Comparison of ENCODE assay signal across 31 cellular contexts in genomic region chr17:63364387-63364786, GRCh38.
A peak's percentile ranks its signal among the peaks of the same experiment; 100 is the strongest.
DNase-seq lines count a peak whose midpoint lies in the region; ATAC-seq, FAIRE-seq and TF ChIP-seq lines count a peak whose summit lies in the region.
"Had no signal": no experiment of that assay in that cellular context is flagged by ENCODE, and none has a peak within 500 bp of the region (broad histone marks: within the 10 kb centered on the region; RNA-seq: fewer than 3 reads in every experiment).

No MANE protein-coding gene starts in this region.

- TF ChIP-seq POLR2A in A549 (IDR thresholded peaks at IDR 0.05; ENCODE audit: low read length) (no peak), K562 (conservative IDR thresholded peaks at IDR 0.05) (no peak), ovary (IDR thresholded peaks at IDR 0.05) (no peak), uterus (IDR thresholded peaks at IDR 0.05) (no peak)

- TF ChIP-seq RAD21 in A549 (conservative IDR thresholded peaks at IDR 0.05 in 1 of 2, IDR thresholded peaks at IDR 0.05 in 1 of 2) (no peak), K562 (CRISPR knock-in tag; conservative IDR thresholded peaks at IDR 0.05 in 1 of 2, IDR thresholded peaks at IDR 0.05 in 1 of 2) (no peak)

- TF ChIP-seq EP300 in A549 (IDR thresholded peaks at IDR 0.05), result no peak
- no peak for TF ChIP-seq EP300 in K562 (IDR thresholded peaks at IDR 0.05; ENCODE audit: low read length)
- TF ChIP-seq EP300 in ovary (IDR thresholded peaks at IDR 0.05), result no peak

- ATAC-seq in A549, result no peak
- ATAC-seq in K562, result no peak
- ATAC-seq: activated CD4-positive, CD25-positive, alpha-beta regulatory T cell treated with anti-CD3 and anti-CD28 coated beads, Interleukin-2, amount 50 U/mL, for 24 hours; activated naive CD4-positive, alpha-beta T cell treated with anti-CD3 and anti-CD28 coated beads, Interleukin-2, amount 50 U/mL, for 72 hours; gastrocnemius medialis had no signal

- TF ChIP-seq CTCF in A549 (IDR thresholded peaks at IDR 0.05) (no peak), LNCaP clone FGC (IDR thresholded peaks at IDR 0.05; ENCODE audit: control insufficient read depth, extremely low read depth, insufficient read depth) (no peak), K562 (IDR thresholded peaks at IDR 0.05 in 2 of 3, conservative IDR thresholded peaks at IDR 0.05 in 1 of 3; ENCODE audit: insufficient read depth in 2 of 3, low read depth in 1 of 3, low read length in 3 of 3) (no peak), ovary (IDR thresholded peaks at IDR 0.05) (no peak), uterus (IDR thresholded peaks at IDR 0.05) (no peak)

- CTCF ChIA-PET in A549 (lab: Yijun Ruan, JAX) (interaction anchor here (1.2 to 4.4 kb wide), 2 partner anchors 42 to 102 kb away, joined by 3 to 17 read pairs; no protein-coding TSS in a partner anchor), K562 (lab: Yijun Ruan, JAX; ENCODE audit: low intra/inter-chr PET ratio) (no interaction called here)

- no peak overlapping the region for H3K27ac ChIP-seq in A549
- no peak overlapping the region for H3K27ac ChIP-seq in K562 (ENCODE audit: extremely low read depth, low read depth, low read length)
- no peak overlapping the region for H3K27ac ChIP-seq in ovary
- no peak overlapping the region for H3K27ac ChIP-seq in uterus
- H3K27ac ChIP-seq: gastrocnemius medialis, parathyroid adenoma, PC-9, right atrium auricular region, transverse colon had no signal

- H3K4me3 ChIP-seq in A549, result no peak overlapping the region
- no peak overlapping the region for H3K4me3 ChIP-seq in LNCaP clone FGC (ENCODE audit: low read depth, low read length)
- H3K4me3 ChIP-seq in K562, result no peak overlapping the region
- no peak overlapping the region for H3K4me3 ChIP-seq in ovary
- H3K4me3 ChIP-seq in uterus, result no peak overlapping the region
- H3K4me3 ChIP-seq: gastrocnemius medialis, PC-9, right atrium auricular region, transverse colon had no signal

- DNase-seq in A549 (ENCODE audit: low read depth in 1 of 2, low spot score in 1 of 2), result no peak
- peak; percentile 97 for DNase-seq in LNCaP clone FGC (ENCODE audit: low read depth)
- DNase-seq in K562 (ENCODE audit: extremely low read depth in 1 of 4, low spot score in 3 of 4), result no peak
- DNase-seq in fibroblast of peridontal ligament (ENCODE audit: extremely low read depth), result peak; percentile 57
- DNase-seq in DMS53 treated with DMSO at 0.1 percent for 48 hours (lab: John Stamatoyannopoulos, UW; ENCODE audit: unreplicated experiment), result no peak
- no peak for DNase-seq in ovary
- no peak for DNase-seq in uterus
- DNase-seq in NCI-H2081 (lab: John Stamatoyannopoulos, UW), result no peak
- DNase-seq: activated CD4-positive, alpha-beta memory T cell treated with anti-CD3 and anti-CD28 coated beads, Interleukin-2, amount 10 ng/mL, durations not matched to agents 7 days and 5 days; anterior cingulate cortex; central memory CD4-positive, alpha-beta T cell; DMS53; gastrocnemius medialis; GF-D8; H9; KG1; left cardiac atrium; mammary epithelial cell; NCI-H1436 treated with DMSO at 0.1 percent for 48 hours; NCI-H510A; NK-92 treated with Interleukin-12 subunit alpha and Interleukin-12 subunit beta, amount 100 ng/mL, for 24 hours; PC-9; SHP77; stimulated activated CD4-positive, alpha-beta T cell treated with anti-CD3 and anti-CD28 coated beads, Interleukin-2, amount 100 ng/mL, for 48 hours; T1000; transverse colon had no signal

- FAIRE-seq in A549 (lab: Jason Lieb, UNC) (no peak), K562 (lab: Jason Lieb, UNC) (no peak)
- FAIRE-seq: GM19239 had no signal

- POLR2A ChIA-PET in A549 (lab: Yijun Ruan, JAX) (no interaction called here), K562 (lab: Yijun Ruan, JAX) (no interaction called here)

- WGBS in A549 (ENCODE audit: missing lambda C conversion rate), result 75% methylated on average over 2 of the region's 2 CpGs
- WGBS in K562 (ENCODE audit: insufficient coverage, low coverage, missing lambda C conversion rate), result 14% methylated on average over 2 of the region's 2 CpGs
- 15 to 18% (median 16%) methylated on average over 2 of the region's 2 CpGs for WGBS in ovary, 3 donors

- H4K20me1 ChIP-seq in K562 (replicated peaks; ENCODE audit: control insufficient read depth, insufficient read depth, low read length), result no peaks in the 10 kb centered on the region

- H3K9me1 ChIP-seq in K562 (ENCODE audit: control insufficient read depth, insufficient read depth, low read length), result no peaks in the 10 kb centered on the region

- H2AFZ ChIP-seq in K562 (ENCODE audit: low read depth, low read length), result no peak overlapping the region
- H2AFZ ChIP-seq: parathyroid adenoma, PC-9 had no signal

- H3K27me3 ChIP-seq in K562 (ENCODE audit: control insufficient read depth in 2 of 2, insufficient read depth in 2 of 2, low read length in 2 of 2), result peaks cover 0 to 5% of the 10 kb centered on the region in 2 experiments; a peak in 1 of 5 replicates
- H3K27me3 ChIP-seq in ovary, result no peaks in the 10 kb centered on the region
- H3K27me3 ChIP-seq in uterus, result no peaks in the 10 kb centered on the region
- H3K27me3 ChIP-seq: gastrocnemius medialis, right atrium auricular region, transverse colon had no signal

- H3K4me2 ChIP-seq in A549, result no peak overlapping the region
- H3K4me2 ChIP-seq in K562 (ENCODE audit: insufficient read depth, low read length), result no peak overlapping the region
- H3K4me2 ChIP-seq: PC-9 had no signal

- H3K4me1 ChIP-seq in A549, result no peaks in the 10 kb centered on the region
- H3K4me1 ChIP-seq in K562 (replicated peaks in 1 of 2; ENCODE audit: control insufficient read depth in 2 of 2, insufficient read depth in 2 of 2, low read length in 2 of 2), result no peaks in the 10 kb centered on the region
- no peaks in the 10 kb centered on the region for H3K4me1 ChIP-seq in ovary (ENCODE audit: insufficient read depth)
- H3K4me1 ChIP-seq in uterus, result no peaks in the 10 kb centered on the region
- H3K4me1 ChIP-seq: gastrocnemius medialis, parathyroid adenoma, right atrium auricular region had no signal

- intact Hi-C loops in K562 (cut with micrococcal nuclease), result no loop called here
- intact Hi-C loops in ovary (cut with DNase I), result no loop called here
- intact Hi-C loops in uterus (cut with DNase I; ENCODE audit: low total_unique reads), result no loop called here

- no peak overlapping the region for H3K9ac ChIP-seq in K562 (ENCODE audit: insufficient read depth in 1 of 2, low read depth in 2 of 2, low read length in 2 of 2)
- H3K9ac ChIP-seq: parathyroid adenoma had no signal

- H3K79me2 ChIP-seq in K562 (ENCODE audit: control insufficient read depth, insufficient read depth, low read length), result no peaks in the 10 kb centered on the region
- H3K79me2 ChIP-seq: parathyroid adenoma had no signal

- no TSS peak for BruUV-seq in K562 (replicated peaks; lab: Mats Ljungman, UMichigan)

- in situ Hi-C loops in K562 (cut with MboI), result no loop called here

- H3K36me3 ChIP-seq in K562 (ENCODE audit: control insufficient read depth, insufficient read depth, low read length), result no peaks in the 10 kb centered on the region
- H3K36me3 ChIP-seq in ovary, result no peaks in the 10 kb centered on the region
- no peaks in the 10 kb centered on the region for H3K36me3 ChIP-seq in uterus
- H3K36me3 ChIP-seq: gastrocnemius medialis, right atrium auricular region, transverse colon had no signal

- H3K9me3 ChIP-seq in A549 (no peaks in the 10 kb centered on the region), K562 (replicated peaks; ENCODE audit: control insufficient read depth, insufficient read depth, low read depth, low read length) (no peaks in the 10 kb centered on the region), ovary (no peaks in the 10 kb centered on the region), uterus (no peaks in the 10 kb centered on the region)
- H3K9me3 ChIP-seq: gastrocnemius medialis, right atrium auricular region, transverse colon had no signal

TF ChIP-seq in A549, 52 proteins besides CTCF, POLR2A, EP300 and RAD21:
- TF ChIP-seq MAFK (IDR thresholded peaks at IDR 0.05; ENCODE audit: partially characterized antibody), result peak; percentile 92
- TF ChIP-seq HOXB13 (CRISPR knock-in tag; IDR thresholded peaks at IDR 0.05; ENCODE audit: low read depth), result no peak

TF ChIP-seq in K562, 482 proteins besides CTCF, POLR2A, EP300 and RAD21 (continues in another document):
- TF ChIP-seq ZNF830 (CRISPR knock-in tag; IDR thresholded peaks at IDR 0.05), result no peak
- TF ChIP-seq ZBTB34 (CRISPR knock-in tag; IDR thresholded peaks at IDR 0.05), result no peak
- no peak for TF ChIP-seq ZNF124 (CRISPR knock-in tag; IDR thresholded peaks at IDR 0.05)
- TF ChIP-seq ZNF121 (CRISPR knock-in tag; conservative IDR thresholded peaks at IDR 0.05), result no peak
- TF ChIP-seq ZNF239 (CRISPR knock-in tag; IDR thresholded peaks at IDR 0.05), result no peak
- peak; percentile 80 for TF ChIP-seq C11orf30 (IDR thresholded peaks at IDR 0.05; ENCODE audit: low read depth)
- TF ChIP-seq ZNF507 (tag; conservative IDR thresholded peaks at IDR 0.05), result no peak
- TF ChIP-seq MAFF (IDR thresholded peaks at IDR 0.05; ENCODE audit: low read length), result peak; percentile 73
- no peak for TF ChIP-seq THRA (IDR thresholded peaks at IDR 0.05)
- TF ChIP-seq MAFG (tag; conservative IDR thresholded peaks at IDR 0.05), result peak; percentile 91
- TF ChIP-seq ZFX (CRISPR knock-in tag; IDR thresholded peaks at IDR 0.05), result no peak
- peak; percentile 86 for TF ChIP-seq ZNF316 (IDR thresholded peaks at IDR 0.05)

Comparison
In these comparisons a context has a peak if more than half of its experiments do, and no peak if none do; other contexts are left out.
1. DNase-seq: peak in LNCaP clone FGC (single experiment) and fibroblast of peridontal ligament (single experiment); none in A549 (0 of 2), K562 (0 of 4), DMS53 treated with DMSO at 0.1 percent for 48 hours (single experiment), ovary (0 of 5), uterus (0 of 2) and NCI-H2081 (0 of 2).
2. Of the 35 proteins assayed by ChIP-seq in both K562 and A549: peak only in K562: none; only in A549: none; in both: MAFK; in neither: 34.